18 cellular contexts compared by ENCODE assay signal in the genomic region with DNA sequence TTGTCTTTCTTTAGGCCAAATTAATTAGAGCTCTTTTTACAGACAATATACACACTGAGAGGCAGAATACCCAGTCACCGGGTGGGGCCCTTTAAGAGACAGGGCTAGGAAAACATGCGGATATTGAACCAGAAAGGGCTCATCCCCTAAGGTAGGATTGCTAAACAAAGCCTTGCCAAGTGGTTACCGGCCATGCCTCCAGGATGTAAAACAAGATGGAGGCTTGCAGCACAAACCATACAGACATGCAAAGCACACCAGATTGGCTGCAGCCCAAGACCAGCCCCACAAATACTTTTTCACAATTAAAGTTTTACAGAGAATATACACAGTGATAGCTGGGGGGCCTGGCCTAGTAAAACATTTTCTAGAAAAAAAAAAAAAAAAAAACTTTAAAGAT.
DNase-seq lines count a peak whose midpoint lies in the region; ATAC-seq and TF ChIP-seq lines count a peak whose summit lies in the region.
"Had no signal": no experiment of that assay in that cellular context is flagged by ENCODE, and none has a peak within 500 bp of the region (broad histone marks: within the 10 kb centered on the region; RNA-seq: fewer than 3 reads in every experiment).

No MANE protein-coding gene starts in this region.

- H3K27ac Mint-ChIP-seq in activated CD4-positive, alpha-beta memory T cell treated with anti-CD3 and anti-CD28 coated beads, Interleukin-2, amount 10 ng/mL, durations not matched to agents 7 days and 5 days = no peak overlapping the region
- H3K27ac Mint-ChIP-seq: CD4-positive, alpha-beta T cell had no signal

- 2% methylated on average over 3 of the region's 3 CpGs for WGBS in SK-N-SH (ENCODE audit: low lambda C conversion rate)

- TF ChIP-seq CTCF in AG09309 (IDR thresholded peaks at IDR 0.05; ENCODE audit: control insufficient read depth, insufficient read depth, low read depth, low read length, missing control alignments) = no peak
- no peak for TF ChIP-seq CTCF in SK-N-SH (IDR thresholded peaks at IDR 0.05)

- no peaks in the 10 kb centered on the region for H3K27me3 Mint-ChIP-seq in activated CD4-positive, alpha-beta memory T cell treated with anti-CD3 and anti-CD28 coated beads, Interleukin-2, amount 10 ng/mL, durations not matched to agents 7 days and 5 days
- H3K27me3 Mint-ChIP-seq: CD4-positive, alpha-beta T cell had no signal

- H3F3A ChIP-seq in SK-N-SH (replicated peaks; ENCODE audit: insufficient read depth) = no peaks in the 10 kb centered on the region

- no peak for TF ChIP-seq EP300 in SK-N-SH (IDR thresholded peaks at IDR 0.05; ENCODE audit: borderline replicate concordance in 1 of 2, low read depth in 1 of 2, low read length in 1 of 2)

- ATAC-seq in left cardiac atrium = no peak
- ATAC-seq: HCT116 had no signal

- no peaks in the 10 kb centered on the region for H3K79me2 ChIP-seq in SK-N-SH (ENCODE audit: insufficient read depth)

- intact Hi-C loops in left cardiac atrium (cut with DNase I) = no loop called here

- H3K4me3 ChIP-seq in AG09309 (ENCODE audit: control insufficient read depth, low read depth, low read length) = peak overlapping the region; percentile 36
- peak overlapping the region; percentile 44 to 65; a peak in 3 of 4 replicates for H3K4me3 ChIP-seq in SK-N-SH (ENCODE audit: low read depth in 2 of 2, low read length in 1 of 2)
- H3K4me3 ChIP-seq: GM23248, Peyer's patch had no signal

- H3K4me3 Mint-ChIP-seq in activated CD4-positive, alpha-beta memory T cell treated with anti-CD3 and anti-CD28 coated beads, Interleukin-2, amount 10 ng/mL, durations not matched to agents 7 days and 5 days = no peak overlapping the region
- H3K4me3 Mint-ChIP-seq: CD4-positive, alpha-beta T cell had no signal

- POLR2A ChIA-PET in SK-N-SH (lab: Yijun Ruan, JAX) = no interaction called here
- POLR2A ChIA-PET in activated CD4-positive, alpha-beta memory T cell treated with anti-CD3 and anti-CD28 coated beads, Interleukin-2, amount 10 ng/mL, durations not matched to agents 7 days and 5 days (lab: Charles Lee) = no interaction called here

- no peaks in the 10 kb centered on the region for H3K9me3 Mint-ChIP-seq in activated CD4-positive, alpha-beta memory T cell treated with anti-CD3 and anti-CD28 coated beads, Interleukin-2, amount 10 ng/mL, durations not matched to agents 7 days and 5 days
- H3K9me3 Mint-ChIP-seq: CD4-positive, alpha-beta T cell had no signal

- H3K4me2 ChIP-seq in SK-N-SH = peak overlapping the region; percentile 78; the same call in 1 of the 2 replicates

- no peaks in the 10 kb centered on the region for H4K20me1 ChIP-seq in SK-N-SH (ENCODE audit: insufficient read depth)

- no peaks in the 10 kb centered on the region for H3K9me3 ChIP-seq in SK-N-SH
- H3K9me3 ChIP-seq: Peyer's patch had no signal

- H3K27me3 ChIP-seq in SK-N-SH (ENCODE audit: insufficient read depth) = no peaks in the 10 kb centered on the region; the same call in 1 of the 2 replicates
- H3K27me3 ChIP-seq: Peyer's patch had no signal

- no peaks in the 10 kb centered on the region for H3K9me2 ChIP-seq in SK-N-SH

- no peak for TF ChIP-seq RAD21 in SK-N-SH (IDR thresholded peaks at IDR 0.05; ENCODE audit: low read length)

- peak overlapping the region; percentile 61; the same call in 1 of the 2 replicates for H3K9ac ChIP-seq in SK-N-SH
- H3K9ac ChIP-seq: GM23248 had no signal

- no peaks in the 10 kb centered on the region for H3K36me3 ChIP-seq in SK-N-SH (replicated peaks in 1 of 2; ENCODE audit: control insufficient read depth in 1 of 2, insufficient read depth in 2 of 2, low read length in 1 of 2)
- H3K36me3 ChIP-seq: Peyer's patch had no signal

- no peaks in the 10 kb centered on the region for H3K36me3 Mint-ChIP-seq in activated CD4-positive, alpha-beta memory T cell treated with anti-CD3 and anti-CD28 coated beads, Interleukin-2, amount 10 ng/mL, durations not matched to agents 7 days and 5 days (ENCODE audit: low read depth)

- DNase-seq in AG09309 (ENCODE audit: low read depth) = no peak
- peak; percentile 4 for DNase-seq in M059J (ENCODE audit: low read depth)
- peak; percentile 2 for DNase-seq in NCI-H446 treated with DMSO at 0.1 percent for 48 hours (lab: John Stamatoyannopoulos, UW)
- no peak for DNase-seq in SK-N-SH
- no peak for DNase-seq in left cardiac atrium
- DNase-seq in GDM1 (lab: John Stamatoyannopoulos, UW) = no peak
- DNase-seq in activated CD4-positive, alpha-beta memory T cell treated with anti-CD3 and anti-CD28 coated beads, Interleukin-2, amount 10 ng/mL, durations not matched to agents 7 days and 5 days = no peak
- no peak for DNase-seq in hypothalamus (lab: John Stamatoyannopoulos, UW)
- DNase-seq: Calu3; CD4-positive, alpha-beta T cell; GF-D8; GM23248; NCI-H1694; NCI-H510A treated with DMSO at 0.1 percent for 48 hours; Peyer's patch; SIG-M5; SW 1271 had no signal

- H3K27ac ChIP-seq in SK-N-SH (ENCODE audit: low read depth in 2 of 2, low read length in 1 of 2) = peak overlapping the region in 1 of 2 experiments; percentile 58; a peak in 2 of 4 replicates
- H3K27ac ChIP-seq: GM23248, Peyer's patch had no signal

- H3K4me1 ChIP-seq in SK-N-SH (ENCODE audit: control insufficient read depth in 1 of 2, insufficient read depth in 2 of 2, low read depth in 1 of 2, low read length in 1 of 2) = no peaks in the 10 kb centered on the region
- H3K4me1 ChIP-seq: Peyer's patch had no signal

- peak overlapping the region; percentile 87 for H2AFZ ChIP-seq in SK-N-SH (ENCODE audit: low read depth)
- H2AFZ ChIP-seq: GM23248 had no signal

- H3K4me1 Mint-ChIP-seq in activated CD4-positive, alpha-beta memory T cell treated with anti-CD3 and anti-CD28 coated beads, Interleukin-2, amount 10 ng/mL, durations not matched to agents 7 days and 5 days = no peaks in the 10 kb centered on the region

- CTCF ChIA-PET in SK-N-SH (lab: Yijun Ruan, JAX) = no interaction called here
- CTCF ChIA-PET in activated CD4-positive, alpha-beta memory T cell treated with anti-CD3 and anti-CD28 coated beads, Interleukin-2, amount 10 ng/mL, durations not matched to agents 7 days and 5 days (lab: Charles Lee) = no interaction called here

TF ChIP-seq in SK-N-SH, 30 proteins besides CTCF, POLR2A, EP300 and RAD21:
- no peak for TF ChIP-seq MEF2A (IDR thresholded peaks at IDR 0.05; ENCODE audit: borderline replicate concordance, low read depth)
- TF ChIP-seq JUND (IDR thresholded peaks at IDR 0.05) = no peak
- TF ChIP-seq TEAD4 (IDR thresholded peaks at IDR 0.05; ENCODE audit: borderline replicate concordance, insufficient read depth) = no peak
- TF ChIP-seq RCOR1 (IDR thresholded peaks at IDR 0.05; ENCODE audit: low read length) = no peak
- peak; percentile 61; the same call in 1 of the 2 replicates for TF ChIP-seq YY1 (IDR thresholded peaks at IDR 0.05; ENCODE audit: low read depth)
- no peak for TF ChIP-seq FOXJ3 (CRISPR knock-in tag; IDR thresholded peaks at IDR 0.05)
- no peak for TF ChIP-seq SMC3 (IDR thresholded peaks at IDR 0.05; ENCODE audit: low read depth, low read length)

Comparison
In these comparisons a context has a peak if more than half of its experiments do, and no peak if none do; other contexts are left out.
1. DNase-seq: peak in M059J (single experiment) and NCI-H446 treated with DMSO at 0.1 percent for 48 hours (single experiment); none in AG09309 (single experiment), SK-N-SH (single experiment), left cardiac atrium (single experiment), GDM1 (single experiment), activated CD4-positive, alpha-beta memory T cell treated with anti-CD3 and anti-CD28 coated beads, Interleukin-2, amount 10 ng/mL, durations not matched to agents 7 days and 5 days (single experiment) and hypothalamus (0 of 51).